ENCODE assay signal across 1 cellular context in the genomic region with DNA sequence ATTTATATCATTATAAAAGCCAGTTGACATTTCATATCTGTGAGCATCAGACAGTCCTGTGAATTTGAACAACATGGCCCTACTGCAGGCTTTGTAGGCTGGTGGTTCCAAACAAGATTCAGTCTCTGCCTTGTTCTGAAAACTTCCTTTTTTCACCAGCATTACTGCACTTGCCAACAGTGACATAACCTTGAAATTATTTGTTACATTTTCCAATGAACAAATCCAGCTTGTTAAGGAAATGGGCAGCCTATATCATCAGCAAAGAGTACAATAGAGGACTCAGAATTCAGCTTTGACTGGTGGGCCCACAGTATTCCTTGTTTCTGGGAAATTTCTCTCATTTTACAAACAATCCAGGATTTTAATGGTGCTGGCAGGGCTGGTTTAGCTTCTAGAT.
TF ChIP-seq lines count a peak whose summit lies in the region.

No MANE protein-coding gene starts in this region.

TF ChIP-seq in SK-N-SH, 30 proteins besides CTCF, POLR2A, EP300 and RAD21 (continued from another document):
- TF ChIP-seq, protein P1, sequence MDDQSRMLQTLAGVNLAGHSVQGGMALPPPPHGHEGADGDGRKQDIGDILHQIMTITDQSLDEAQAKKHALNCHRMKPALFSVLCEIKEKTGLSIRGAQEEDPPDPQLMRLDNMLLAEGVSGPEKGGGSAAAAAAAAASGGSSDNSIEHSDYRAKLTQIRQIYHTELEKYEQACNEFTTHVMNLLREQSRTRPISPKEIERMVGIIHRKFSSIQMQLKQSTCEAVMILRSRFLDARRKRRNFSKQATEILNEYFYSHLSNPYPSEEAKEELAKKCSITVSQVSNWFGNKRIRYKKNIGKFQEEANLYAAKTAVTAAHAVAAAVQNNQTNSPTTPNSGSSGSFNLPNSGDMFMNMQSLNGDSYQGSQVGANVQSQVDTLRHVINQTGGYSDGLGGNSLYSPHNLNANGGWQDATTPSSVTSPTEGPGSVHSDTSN (IDR thresholded peaks at IDR 0.05) = peak; percentile 9; the same call in 1 of the 2 replicates
- peak; percentile 52 for TF ChIP-seq TCF12 (IDR thresholded peaks at IDR 0.05)
- no peak for TF ChIP-seq RCOR1 (IDR thresholded peaks at IDR 0.05; ENCODE audit: low read length)
- no peak for TF ChIP-seq YY1 (IDR thresholded peaks at IDR 0.05; ENCODE audit: low read depth)
- TF ChIP-seq GATA2 (CRISPR knock-in tag; IDR thresholded peaks at IDR 0.05) = no peak
- peak; percentile 54; the same call in 1 of the 2 replicates for TF ChIP-seq NFIC (IDR thresholded peaks at IDR 0.05; ENCODE audit: borderline replicate concordance)
- no peak for TF ChIP-seq EZH2phosphoT487 (IDR thresholded peaks at IDR 0.05; ENCODE audit: borderline replicate concordance, low read depth)
